Comparison of ENCODE assay signal across 11 cellular contexts in the genomic region with DNA sequence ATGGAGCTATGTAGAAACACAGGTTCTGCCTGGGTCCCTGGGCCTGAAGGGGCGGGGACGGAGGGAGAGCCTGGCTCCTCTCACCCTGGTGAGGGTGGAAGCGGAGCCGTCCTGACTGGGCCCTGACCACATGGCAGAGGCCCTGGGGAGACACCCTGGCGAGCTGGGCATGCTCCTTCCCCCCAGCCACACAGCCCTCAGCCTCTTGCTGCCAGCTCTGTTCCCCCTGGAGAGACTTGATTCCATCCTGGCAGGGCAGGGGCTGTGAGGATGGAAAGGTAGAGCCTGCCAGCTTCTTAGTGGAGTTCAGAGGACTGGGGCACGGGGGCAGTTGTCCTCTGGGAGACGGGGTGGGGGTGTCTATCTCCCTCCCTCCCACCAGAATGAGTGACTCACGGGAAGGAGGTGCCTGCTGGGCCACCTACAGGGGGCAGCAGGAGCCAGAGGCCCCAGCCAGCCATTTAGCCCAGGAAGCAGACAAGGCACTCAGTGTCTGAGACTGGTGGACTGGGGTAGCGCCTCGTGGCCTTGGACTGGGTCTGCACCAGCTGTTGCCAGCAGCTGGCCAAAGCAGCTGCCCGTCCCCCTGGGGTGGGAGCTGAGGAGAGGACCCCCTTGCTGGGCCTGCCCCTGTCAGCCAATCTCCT. TPM values are rescaled to one million over a fixed set of nuclear protein-coding genes. Genes with fewer than 3 reads are reported as not detected.
DNase-seq lines count a peak whose midpoint lies in the region; ATAC-seq and TF ChIP-seq lines count a peak whose summit lies in the region.
"Had no signal": no experiment of that assay in that cellular context is flagged by ENCODE, and none has a peak within 500 bp of the region (broad histone marks: within the 10 kb centered on the region; RNA-seq: fewer than 3 reads in every experiment).

No MANE protein-coding gene starts in this region.

- WGBS in upper lobe of left lung, 2 donors = 53 to 75% methylated on average over 3 to 8 of the region's 11 CpGs

- no peak overlapping the region for H3K27ac ChIP-seq in left ventricle myocardium inferior (replicated peaks)
- H3K27ac ChIP-seq in upper lobe of left lung = no peak overlapping the region
- H3K27ac ChIP-seq: pancreas had no signal

- no peak for TF ChIP-seq POLR2A in upper lobe of left lung (IDR thresholded peaks at IDR 0.05)

- H3K4me3 ChIP-seq in left ventricle myocardium inferior (no peak overlapping the region), LNCaP clone FGC (ENCODE audit: low read depth, low read length) (no peak overlapping the region), choroid plexus epithelial cell (ENCODE audit: low read depth, low read length) (no peak overlapping the region), upper lobe of left lung (no peak overlapping the region)
- H3K4me3 ChIP-seq: pancreas had no signal

- H3K27me3 ChIP-seq in left ventricle myocardium inferior (ENCODE audit: low read depth) (peaks cover 46% of the 10 kb centered on the region), upper lobe of left lung (peaks cover 0 to 7% (median 2%) of the 10 kb centered on the region in 4 donors)
- H3K27me3 ChIP-seq: pancreas had no signal

- H3K36me3 ChIP-seq in left ventricle myocardium inferior = no peaks in the 10 kb centered on the region
- no peaks in the 10 kb centered on the region for H3K36me3 ChIP-seq in upper lobe of left lung
- H3K36me3 ChIP-seq: pancreas had no signal

- no peak for ATAC-seq in left ventricle myocardium superior
- ATAC-seq in upper lobe of left lung (ENCODE audit: low FRiP score in 2 of 2) = peak; percentile 3 to 4
- ATAC-seq in HG03378 (IDR thresholded peaks at IDR 0.05; ENCODE audit: unreplicated experiment) = no peak
- ATAC-seq in GM19452 (IDR thresholded peaks at IDR 0.05; ENCODE audit: unreplicated experiment) = no peak

- H3K4me1 ChIP-seq in left ventricle myocardium inferior (peaks cover 1% of the 10 kb centered on the region), upper lobe of left lung (peaks cover under 1 to 6% (median 1%) of the 10 kb centered on the region in 4 donors)
- H3K4me1 ChIP-seq: pancreas had no signal

- no peak for TF ChIP-seq EP300 in upper lobe of left lung (IDR thresholded peaks at IDR 0.05)

- intact Hi-C loops in left ventricle myocardium inferior (cut with micrococcal nuclease) (no loop called here), left ventricle myocardium superior (cut with micrococcal nuclease) (no loop called here)

- DNase-seq in left ventricle myocardium inferior = no peak
- no peak for DNase-seq in left ventricle myocardium superior
- DNase-seq in LNCaP clone FGC (ENCODE audit: low read depth) = no peak
- DNase-seq in choroid plexus epithelial cell (ENCODE audit: low read depth) = peak; percentile 6
- peak in 1 of 2 donors; percentile 62 for DNase-seq in upper lobe of left lung
- DNase-seq in NCI-H1417 treated with DMSO at 0.1 percent for 48 hours (lab: John Stamatoyannopoulos, UW) = no peak
- DNase-seq: CD4-positive, CD25-positive, alpha-beta regulatory T cell; NCI-H1105 treated with DMSO at 0.1 percent for 48 hours had no signal

- H3K9me3 ChIP-seq in left ventricle myocardium inferior (replicated peaks) (no peaks in the 10 kb centered on the region), upper lobe of left lung (no peaks in the 10 kb centered on the region)
- H3K9me3 ChIP-seq: pancreas had no signal

- peak; percentile 10 for TF ChIP-seq CTCF in left ventricle myocardium inferior (IDR thresholded peaks at IDR 0.05; ENCODE audit: borderline replicate concordance)
- TF ChIP-seq CTCF in LNCaP clone FGC (IDR thresholded peaks at IDR 0.05; ENCODE audit: control insufficient read depth, extremely low read depth, insufficient read depth) = 0 out of 2 replicates have a peak, but pooled peaks have one; percentile 25
- TF ChIP-seq CTCF in choroid plexus epithelial cell (conservative IDR thresholded peaks at IDR 0.05; ENCODE audit: low read depth, low read length) = peak; percentile 39
- TF ChIP-seq CTCF in upper lobe of left lung (IDR thresholded peaks at IDR 0.05) = peak in 2 of 6 experiments; percentile 7 to 9

RNA-seq across cellular contexts. Expression of a gene that starts 22.8 kb away (rescaled TPM):
- not detected for total RNA-seq in left ventricle myocardium inferior
- not detected for total RNA-seq in left ventricle myocardium superior
- 1 to 10 TPM in 1 of 6 donors, under 1 TPM in 1, not detected in 4; 0.27 to 1.9 TPM for total RNA-seq in upper lobe of left lung
- total RNA-seq: CD4-positive, CD25-positive, alpha-beta regulatory T cell; pancreas had no signal

Comparison
In these comparisons a context has a peak if more than half of its experiments do, and no peak if none do; other contexts are left out.
1. ATAC-seq: peak in upper lobe of left lung (2 of 2); none in left ventricle myocardium superior (single experiment), HG03378 (single experiment) and GM19452 (single experiment).